Comparison of ENCODE assay signal across 8 cellular contexts in genomic region chr6:29887330-29887818, GRCh38. TPM values are rescaled to one million over a fixed set of nuclear protein-coding genes. Genes with fewer than 3 reads are reported as not detected.
DNase-seq lines count a peak whose midpoint lies in the region; ATAC-seq and TF ChIP-seq lines count a peak whose summit lies in the region.

No MANE protein-coding gene starts in this region.

- peak; percentile 26 for ATAC-seq in GM18505 (IDR thresholded peaks at IDR 0.05; ENCODE audit: unreplicated experiment)
- peak; percentile 5 for ATAC-seq in HG02938 (IDR thresholded peaks at IDR 0.05; ENCODE audit: unreplicated experiment)
- ATAC-seq in SK-N-SH treated with all-trans-retinoic acid at 6 μM for 48 hours = peak; percentile 28; the same call in 2 of the 3 replicates

- TF ChIP-seq POLR2A in GM18505 (IDR thresholded peaks at IDR 0.05; ENCODE audit: borderline replicate concordance, extremely low read depth, insufficient read depth, insufficient read length) = no peak

- no peak for TF ChIP-seq CTCF in cardiac fibroblast (IDR thresholded peaks at IDR 0.05; ENCODE audit: low read depth, low read length)
- TF ChIP-seq CTCF in kidney epithelial cell (IDR thresholded peaks at IDR 0.05; ENCODE audit: insufficient read depth, low read length, poor library complexity, severe bottlenecking) = no peak

- peak overlapping the region; percentile 64 to 67 for H3K4me3 ChIP-seq in cardiac fibroblast (replicated peaks in 1 of 2; ENCODE audit: low read depth in 2 of 2, low read length in 2 of 2)
- H3K4me3 ChIP-seq in kidney epithelial cell (ENCODE audit: low read depth, low read length) = peak overlapping the region; percentile 63

- no peaks in the 10 kb centered on the region for H3K36me3 ChIP-seq in kidney epithelial cell (ENCODE audit: control insufficient read depth, insufficient read depth, low read length)

- peak; percentile 23 to 29 for DNase-seq in cardiac fibroblast (ENCODE audit: low read depth in 2 of 2)
- DNase-seq in kidney epithelial cell (ENCODE audit: low read depth) = no peak
- peak; percentile 39 for DNase-seq in stimulated activated CD8-positive, alpha-beta memory T cell treated with anti-CD3 and anti-CD28 coated beads, Interleukin-4, amount 100 ng/mL, for 48 hours
- DNase-seq in HEK293T (ENCODE audit: extremely low spot score) = no peak
- DNase-seq in NK-92 treated with Interleukin-12 subunit alpha and Interleukin-12 subunit beta, amount 100 ng/mL, for 24 hours (lab: John Stamatoyannopoulos, UW) = no peak

- POLR2A ChIA-PET in HEK293T (lab: Yijun Ruan, JAX) = no interaction called here

- CTCF ChIA-PET in HEK293T (lab: Yijun Ruan, JAX) = interaction anchor here (0.5 kb wide), 1 partner anchor 179 kb away, joined by 3 read pairs; no protein-coding TSS in a partner anchor

- peaks cover 5% of the 10 kb centered on the region for H3K27me3 ChIP-seq in kidney epithelial cell (ENCODE audit: control insufficient read depth, insufficient read depth, low read length)

TF ChIP-seq in SK-N-SH treated with all-trans-retinoic acid at 6 μM for 48 hours, 23 proteins besides CTCF, POLR2A, EP300 and RAD21 (continues in another document):
- TF ChIP-seq ZNF565 (CRISPR knock-in tag; conservative IDR thresholded peaks at IDR 0.05; ENCODE audit: low read depth) (no peak), CSRNP3 (CRISPR knock-in tag; IDR thresholded peaks at IDR 0.05) (no peak), ARNTL (CRISPR knock-in tag; IDR thresholded peaks at IDR 0.05; ENCODE audit: borderline replicate concordance, low read depth) (no peak), GLIS3 (CRISPR knock-in tag; IDR thresholded peaks at IDR 0.05) (no peak), ESRRG (CRISPR knock-in tag; IDR thresholded peaks at IDR 0.05) (no peak), CSDC2 (CRISPR knock-in tag; IDR thresholded peaks at IDR 0.05) (no peak), CREB5 (CRISPR knock-in tag; IDR thresholded peaks at IDR 0.05; ENCODE audit: low read depth) (no peak), TOX (CRISPR knock-in tag; IDR thresholded peaks at IDR 0.05; ENCODE audit: borderline replicate concordance) (no peak), TSHZ2 (CRISPR knock-in tag; IDR thresholded peaks at IDR 0.05) (no peak)

TF ChIP-seq in HEK293T, 16 proteins besides CTCF, POLR2A, EP300 and RAD21:
- TF ChIP-seq FOXK2 (IDR thresholded peaks at IDR 0.05) = no peak
- TF ChIP-seq FOXM1 (IDR thresholded peaks at IDR 0.05; ENCODE audit: borderline replicate concordance) = no peak
- TF ChIP-seq LEF1 (IDR thresholded peaks at IDR 0.05; ENCODE audit: borderline replicate concordance) = no peak
- no peak for TF ChIP-seq BHLHE40 (IDR thresholded peaks at IDR 0.05; ENCODE audit: borderline replicate concordance)
- no peak for TF ChIP-seq L3MBTL2 (conservative IDR thresholded peaks at IDR 0.05)
- no peak for TF ChIP-seq ELF4 (IDR thresholded peaks at IDR 0.05)
- no peak for TF ChIP-seq HDGF (IDR thresholded peaks at IDR 0.05; ENCODE audit: borderline replicate concordance)
- TF ChIP-seq SP1 (IDR thresholded peaks at IDR 0.05) = no peak
- no peak for TF ChIP-seq SUZ12 (IDR thresholded peaks at IDR 0.05)
- TF ChIP-seq FOXA1 (IDR thresholded peaks at IDR 0.05) = no peak
- no peak for TF ChIP-seq CTBP1 (IDR thresholded peaks at IDR 0.05; ENCODE audit: borderline replicate concordance)
- TF ChIP-seq PKNOX1 (IDR thresholded peaks at IDR 0.05) = no peak
- no peak for TF ChIP-seq ARNT (IDR thresholded peaks at IDR 0.05)
- TF ChIP-seq NFRKB (IDR thresholded peaks at IDR 0.05) = no peak
- TF ChIP-seq ZNF384 (IDR thresholded peaks at IDR 0.05) = no peak
- no peak for TF ChIP-seq TARDBP (IDR thresholded peaks at IDR 0.05)

RNA-seq across cellular contexts. Expression of gene HLA-A, which starts 55.0 kb away (rescaled TPM):
- 832 and 921 TPM in 2 replicates for total RNA-seq in kidney epithelial cell

RNA-seq across cellular contexts. Expression of gene HLA-G, which starts 59.7 kb away (rescaled TPM):
- total RNA-seq in kidney epithelial cell = 0.75 and 1.1 TPM in 2 replicates

Comparison
In these comparisons a context has a peak if more than half of its experiments do, and no peak if none do; other contexts are left out.
1. DNase-seq: peak in cardiac fibroblast (2 of 2) and stimulated activated CD8-positive, alpha-beta memory T cell treated with anti-CD3 and anti-CD28 coated beads, Interleukin-4, amount 100 ng/mL, for 48 hours (single experiment); none in kidney epithelial cell (single experiment), HEK293T (single experiment) and NK-92 treated with Interleukin-12 subunit alpha and Interleukin-12 subunit beta, amount 100 ng/mL, for 24 hours (single experiment).
2. Peak in every context shown above with its lines, with median percentiles within 50 percentile points of each other: ATAC-seq.